8 cellular contexts compared by ENCODE assay signal in the genomic region with DNA sequence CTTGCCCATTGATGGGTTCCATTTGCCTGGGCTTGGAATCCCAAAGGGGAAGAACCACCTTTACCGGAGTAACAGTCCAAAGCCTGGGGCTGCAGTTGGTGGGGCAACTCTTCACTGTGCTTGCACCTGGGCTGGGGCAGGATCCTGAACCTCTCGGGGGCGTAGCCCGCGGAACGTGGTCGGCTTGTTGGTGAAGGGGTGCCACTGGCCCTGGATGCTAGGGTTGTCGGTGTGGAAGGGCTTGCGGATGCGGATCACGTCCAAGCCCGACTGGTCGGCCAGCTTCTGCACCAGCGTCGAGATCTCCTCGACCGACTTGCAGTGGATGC. TPM values are rescaled to one million over a fixed set of nuclear protein-coding genes. Genes with fewer than 3 reads are reported as not detected.
DNase-seq lines count a peak whose midpoint lies in the region; ATAC-seq and TF ChIP-seq lines count a peak whose summit lies in the region.

No MANE protein-coding gene starts in this region.

- H3K27ac ChIP-seq in layer of hippocampus (ENCODE audit: low read depth, low read length) = peak overlapping the region; percentile 83
- peak overlapping the region; percentile 57 to 78 for H3K27ac ChIP-seq in testis

- peaks cover 40% of the 10 kb centered on the region for H3K36me3 Mint-ChIP-seq in activated CD4-positive, alpha-beta T cell treated with anti-CD3 and anti-CD28 coated beads for 36 hours (ENCODE audit: low read depth)
- peaks cover 31% of the 10 kb centered on the region for H3K36me3 Mint-ChIP-seq in activated naive CD8-positive, alpha-beta T cell treated with anti-CD3 and anti-CD28 coated beads, Interleukin-2, amount 50 U/mL, for 24 hours (ENCODE audit: low read depth)

- H3K9me3 ChIP-seq in testis = no peaks in the 10 kb centered on the region

- CTCF ChIA-PET in activated CD4-positive, alpha-beta T cell treated with anti-CD3 and anti-CD28 coated beads for 36 hours (lab: Charles Lee) = interaction anchor here (0.6 to 4.7 kb wide), 8 partner anchors 11 to 854 kb away, joined by 3 to 42 read pairs (median 3); a partner anchor contains a TSS

- peak overlapping the region; percentile 94 for H3K27ac Mint-ChIP-seq in activated CD4-positive, alpha-beta T cell treated with anti-CD3 and anti-CD28 coated beads for 36 hours
- H3K27ac Mint-ChIP-seq in activated naive CD8-positive, alpha-beta T cell treated with anti-CD3 and anti-CD28 coated beads, Interleukin-2, amount 50 U/mL, for 24 hours = peak overlapping the region; percentile 96

- WGBS in testis, 2 donors = 10 to 16% methylated on average over 15 to 17 of the region's 17 CpGs

- no peaks in the 10 kb centered on the region for H3K9me3 Mint-ChIP-seq in activated CD4-positive, alpha-beta T cell treated with anti-CD3 and anti-CD28 coated beads for 36 hours (ENCODE audit: low read depth)
- no peaks in the 10 kb centered on the region for H3K9me3 Mint-ChIP-seq in activated naive CD8-positive, alpha-beta T cell treated with anti-CD3 and anti-CD28 coated beads, Interleukin-2, amount 50 U/mL, for 24 hours

- intact Hi-C loops in activated CD4-positive, alpha-beta T cell treated with anti-CD3 and anti-CD28 coated beads for 36 hours (cut with DNase I, micrococcal nuclease) = no loop called here
- intact Hi-C loops in testis (cut with DNase I; ENCODE audit: low total_unique reads) = no loop called here

- peaks cover 43% of the 10 kb centered on the region for H3K4me1 Mint-ChIP-seq in activated CD4-positive, alpha-beta T cell treated with anti-CD3 and anti-CD28 coated beads for 36 hours
- H3K4me1 Mint-ChIP-seq in activated naive CD8-positive, alpha-beta T cell treated with anti-CD3 and anti-CD28 coated beads, Interleukin-2, amount 50 U/mL, for 24 hours = peaks cover 44% of the 10 kb centered on the region

- no peak for DNase-seq in activated CD4-positive, alpha-beta T cell treated with anti-CD3 and anti-CD28 coated beads for 36 hours
- DNase-seq in activated CD4-positive, alpha-beta T cell treated with anti-CD3 and anti-CD28 coated beads for 1 hour = no peak
- no peak for DNase-seq in activated naive CD8-positive, alpha-beta T cell treated with anti-CD3 and anti-CD28 coated beads, Interleukin-2, amount 50 U/mL, for 24 hours
- DNase-seq in testis (no peak), occipital lobe (lab: John Stamatoyannopoulos, UW) (no peak), NOMO-1 (lab: John Stamatoyannopoulos, UW; ENCODE audit: unreplicated experiment in 2 of 2) (no peak)

- H3K27me3 ChIP-seq in layer of hippocampus (ENCODE audit: control insufficient read depth, insufficient read depth, low read length) = no peaks in the 10 kb centered on the region
- H3K27me3 ChIP-seq in testis = no peaks in the 10 kb centered on the region

- peak overlapping the region; percentile 91 to 92 for H3K4me3 ChIP-seq in testis

- H3K27me3 Mint-ChIP-seq in activated CD4-positive, alpha-beta T cell treated with anti-CD3 and anti-CD28 coated beads for 36 hours = no peaks in the 10 kb centered on the region
- H3K27me3 Mint-ChIP-seq in activated naive CD8-positive, alpha-beta T cell treated with anti-CD3 and anti-CD28 coated beads, Interleukin-2, amount 50 U/mL, for 24 hours = no peaks in the 10 kb centered on the region

- no peak for TF ChIP-seq CTCF in testis (IDR thresholded peaks at IDR 0.05)

- POLR2A ChIA-PET in activated CD4-positive, alpha-beta T cell treated with anti-CD3 and anti-CD28 coated beads for 36 hours (lab: Charles Lee) = interaction anchor here (0.7 kb wide), 1 partner anchor 78 kb away, joined by 3 read pairs; no protein-coding TSS in a partner anchor

- ATAC-seq in activated CD4-positive, alpha-beta T cell treated with anti-CD3 and anti-CD28 coated beads for 36 hours = no peak
- ATAC-seq in activated naive CD8-positive, alpha-beta T cell treated with anti-CD3 and anti-CD28 coated beads, Interleukin-2, amount 50 U/mL, for 24 hours = no peak
- no peak for ATAC-seq in HG03460 (IDR thresholded peaks at IDR 0.05; ENCODE audit: unreplicated experiment)

- H3K4me1 ChIP-seq in testis = peaks cover 24% of the 10 kb centered on the region

- no peaks in the 10 kb centered on the region for H3K36me3 ChIP-seq in testis (ENCODE audit: low read depth, missing control alignments)

- peak overlapping the region; percentile 100 for H3K4me3 Mint-ChIP-seq in activated CD4-positive, alpha-beta T cell treated with anti-CD3 and anti-CD28 coated beads for 36 hours
- peak overlapping the region; percentile 98 for H3K4me3 Mint-ChIP-seq in activated naive CD8-positive, alpha-beta T cell treated with anti-CD3 and anti-CD28 coated beads, Interleukin-2, amount 50 U/mL, for 24 hours

- no peak for TF ChIP-seq POLR2A in testis (IDR thresholded peaks at IDR 0.05)

RNA-seq across cellular contexts. Expression of a gene that starts 0.7 kb away (rescaled TPM):
- total RNA-seq in activated CD4-positive, alpha-beta T cell treated with anti-CD3 and anti-CD28 coated beads for 36 hours = 10 to 100 TPM; 53.4 to 62.6 TPM
- total RNA-seq in testis (100 to 1,000 TPM; 123 to 124 TPM), occipital lobe (37.9 TPM)
- polyA plus RNA-seq in testis (ENCODE audit: insufficient read depth, low read depth, low replicate concordance) = 199 TPM

RNA-seq across cellular contexts. Expression of a gene that starts 0.8 kb away (rescaled TPM):
- 10 to 100 TPM; 13.8 to 17.9 TPM for total RNA-seq in activated CD4-positive, alpha-beta T cell treated with anti-CD3 and anti-CD28 coated beads for 36 hours
- total RNA-seq in testis (10 to 100 TPM; 24.4 to 31.1 TPM), occipital lobe (4.7 TPM)
- 26.4 TPM for polyA plus RNA-seq in testis (ENCODE audit: insufficient read depth, low read depth, low replicate concordance)

RNA-seq across cellular contexts. Expression of a gene that starts 13.0 kb away (rescaled TPM):
- 10 to 100 TPM; 14.8 to 15.7 TPM for total RNA-seq in activated CD4-positive, alpha-beta T cell treated with anti-CD3 and anti-CD28 coated beads for 36 hours
- total RNA-seq in testis (100 to 1,000 TPM; 133 to 158 TPM), occipital lobe (15.4 TPM)
- polyA plus RNA-seq in testis (ENCODE audit: insufficient read depth, low read depth, low replicate concordance) = 65.9 TPM

RNA-seq across cellular contexts. Expression of a gene that starts 17.3 kb away (rescaled TPM):
- under 1 TPM; 0.62 to 0.84 TPM for total RNA-seq in activated CD4-positive, alpha-beta T cell treated with anti-CD3 and anti-CD28 coated beads for 36 hours
- total RNA-seq in testis (1 to 10 TPM; 4.8 to 7.2 TPM), occipital lobe (8.0 TPM)
- polyA plus RNA-seq in testis (ENCODE audit: insufficient read depth, low read depth, low replicate concordance) = 6.2 TPM

RNA-seq across cellular contexts. Expression of a gene that starts 44.3 kb away (rescaled TPM):
- total RNA-seq in activated CD4-positive, alpha-beta T cell treated with anti-CD3 and anti-CD28 coated beads for 36 hours = under 1 TPM; 0.28 to 0.32 TPM
- total RNA-seq in testis (1 to 10 TPM; 2.2 to 3.5 TPM), occipital lobe (4.5 TPM)
- polyA plus RNA-seq in testis (ENCODE audit: insufficient read depth, low read depth, low replicate concordance) = 1.6 TPM
